ENCODE assay signal across 13 cellular contexts in genomic region chr19:3405261-3405653, GRCh38. TPM values are rescaled to one million over a fixed set of nuclear protein-coding genes. Genes with fewer than 3 reads are reported as not detected.
DNase-seq lines count a peak whose midpoint lies in the region; ATAC-seq and TF ChIP-seq lines count a peak whose summit lies in the region.
"Had no signal": no experiment of that assay in that cellular context is flagged by ENCODE, and none has a peak within 500 bp of the region (broad histone marks: within the 10 kb centered on the region; RNA-seq: fewer than 3 reads in every experiment).

No MANE protein-coding gene starts in this region.

- H3K36me3 ChIP-seq in left ventricle myocardium inferior, result no peaks in the 10 kb centered on the region
- no peaks in the 10 kb centered on the region for H3K36me3 ChIP-seq in psoas muscle (ENCODE audit: insufficient read depth in 1 of 2, low read depth in 1 of 2)

- ATAC-seq in foreskin keratinocyte, result no peak
- no peak for ATAC-seq in psoas muscle
- no peak for ATAC-seq in HG03175 (IDR thresholded peaks at IDR 0.05; ENCODE audit: unreplicated experiment)
- ATAC-seq: natural killer cell treated with Interleukin-12 subunit alpha and Interleukin-12 subunit beta and Interleukin-15 and Interleukin-18, amount 100 ng/mL, for 72 hours; stimulated activated memory B cell treated with anti-CD40 and anti-IgM and Interleukin-4, amounts not matched to agents 10 μg/mL and 1 μg/mL and 100 μg/mL, for 72 hours had no signal

- TF ChIP-seq CTCF in left ventricle myocardium inferior (IDR thresholded peaks at IDR 0.05; ENCODE audit: borderline replicate concordance) (no peak), foreskin keratinocyte (conservative IDR thresholded peaks at IDR 0.05) (no peak), psoas muscle (IDR thresholded peaks at IDR 0.05) (no peak), GM10266 (IDR thresholded peaks at IDR 0.05; ENCODE audit: control insufficient read depth, insufficient read depth, low read depth, missing control alignments) (no peak)

- H3K4me3 ChIP-seq in left ventricle myocardium inferior (peak overlapping the region; percentile 67), psoas muscle (peak overlapping the region; percentile 68)

- intact Hi-C loops in left ventricle myocardium inferior (cut with micrococcal nuclease), result no loop called here
- intact Hi-C loops in cardiac septum (cut with DNase I), result loop anchor here (2.0 kb wide), 1 partner anchor 44 kb away; no protein-coding TSS in a partner anchor
- intact Hi-C loops in psoas muscle (cut with DNase I), result loop anchor here (2.0 to 5.0 kb wide), 2 partner anchors 38 kb away; partner anchors contain the start of gene NFIC (in 2 of the 2)
- intact Hi-C loops in head of caudate nucleus (cut with DNase I), result no loop called here

- H3K27me3 ChIP-seq in left ventricle myocardium inferior (ENCODE audit: low read depth) (no peaks in the 10 kb centered on the region), foreskin keratinocyte (no peaks in the 10 kb centered on the region), psoas muscle (ENCODE audit: insufficient read depth in 3 of 3, low read length in 2 of 3) (no peaks in the 10 kb centered on the region)

- peaks cover 94% of the 10 kb centered on the region for H3K4me1 ChIP-seq in left ventricle myocardium inferior
- peaks cover 23% of the 10 kb centered on the region for H3K4me1 ChIP-seq in foreskin keratinocyte
- H3K4me1 ChIP-seq in psoas muscle, result peaks cover 56% of the 10 kb centered on the region

- 34 to 48% (median 42%) methylated on average over 6 of the region's 6 CpGs for WGBS in psoas muscle, 3 donors

- H3K9me3 ChIP-seq in left ventricle myocardium inferior (replicated peaks) (no peaks in the 10 kb centered on the region), psoas muscle (no peaks in the 10 kb centered on the region)

- H3K27ac ChIP-seq in left ventricle myocardium inferior (replicated peaks), result peak overlapping the region; percentile 100
- H3K27ac ChIP-seq in foreskin keratinocyte, result peak overlapping the region; percentile 88
- H3K27ac ChIP-seq in psoas muscle, result peak overlapping the region; percentile 100

- DNase-seq in left ventricle myocardium inferior (no peak), cardiac septum (ENCODE audit: low spot score) (no peak), foreskin keratinocyte (no peak), psoas muscle (no peak), head of caudate nucleus (no peak), GM10266 (ENCODE audit: extremely low spot score) (no peak), T-helper 2 cell (no peak)
- DNase-seq: activated T-cell treated with anti-CD3 and anti-CD28 coated beads, Interleukin-2, amount 50 U/mL, for 1 hour; NCI-H1436; NCI-H69 had no signal

RNA-seq across cellular contexts. Expression of gene NFIC, which starts 38.9 kb away (rescaled TPM):
- total RNA-seq in left ventricle myocardium inferior (145 TPM), cardiac septum (178 TPM), foreskin keratinocyte (43.6 and 45.1 TPM in 2 replicates), psoas muscle (100 to 1,000 TPM; 209 to 439 (median 325) TPM)
- polyA plus RNA-seq in foreskin keratinocyte (17.7 and 20.3 TPM in 2 replicates), psoas muscle (100 to 1,000 TPM in 2 of 3 donors, 10 to 100 TPM in 1; 100.0 to 270 (median 165) TPM)

Comparison
In these comparisons a context has a peak if more than half of its experiments do, and no peak if none do; other contexts are left out.
1. intact Hi-C loops: an anchor here in cardiac septum (2.0 kb wide) and psoas muscle (2.0 to 5.0 kb wide); none called in left ventricle myocardium inferior and head of caudate nucleus.